22 cellular contexts compared by ENCODE assay signal in genomic region chr2:119464977-119465376, GRCh38. TPM values are rescaled to one million over a fixed set of nuclear protein-coding genes. Genes with fewer than 3 reads are reported as not detected.
DNase-seq lines count a peak whose midpoint lies in the region; ATAC-seq, FAIRE-seq and TF ChIP-seq lines count a peak whose summit lies in the region.
"Had no signal": no experiment of that assay in that cellular context is flagged by ENCODE, and none has a peak within 500 bp of the region (broad histone marks: within the 10 kb centered on the region; RNA-seq: fewer than 3 reads in every experiment).

No MANE protein-coding gene starts in this region.

- H2BK5ac ChIP-seq in H1 (ENCODE audit: low read depth, low read length) (no peak overlapping the region), mesendoderm (ENCODE audit: low read length) (no peak overlapping the region)

- peak; percentile 67 for ATAC-seq in GM23338
- ATAC-seq in CD4-positive, alpha-beta T cell (ENCODE audit: poor library complexity): no peak

- H3K36me3 ChIP-seq in GM23338 (ENCODE audit: insufficient read depth) (no peaks in the 10 kb centered on the region), H1 (ENCODE audit: control insufficient read depth in 2 of 4, insufficient read depth in 4 of 4, low read length in 3 of 4) (no peaks in the 10 kb centered on the region), mesendoderm (ENCODE audit: control insufficient read depth, insufficient read depth, low read length) (no peaks in the 10 kb centered on the region)
- H3K36me3 ChIP-seq in CD8-positive, alpha-beta memory T cell (ENCODE audit: insufficient read depth, low read length): no peaks in the 10 kb centered on the region
- H3K36me3 ChIP-seq: ovary, spleen, thyroid gland had no signal

- H3K9me3 Mint-ChIP-seq in GM23338: no peaks in the 10 kb centered on the region; the same call in 2 of the 3 replicates
- no peaks in the 10 kb centered on the region for H3K9me3 Mint-ChIP-seq in CD4-positive, alpha-beta T cell
- no peaks in the 10 kb centered on the region for H3K9me3 Mint-ChIP-seq in CD8-positive, alpha-beta memory T cell
- H3K9me3 Mint-ChIP-seq: activated CD4-positive, alpha-beta T cell treated with anti-CD3 and anti-CD28 coated beads, Interleukin-2, amount 10 ng/mL, durations not matched to agents 24 days and 14 days had no signal

- H3K4ac ChIP-seq in H1 (replicated peaks; ENCODE audit: insufficient read length, low read depth, low read length) (no peak overlapping the region), mesendoderm (ENCODE audit: low read depth, low read length) (no peak overlapping the region)

- H3K4me3 Mint-ChIP-seq in GM23338: no peak overlapping the region
- no peak overlapping the region for H3K4me3 Mint-ChIP-seq in CD4-positive, alpha-beta T cell
- no peak overlapping the region for H3K4me3 Mint-ChIP-seq in CD8-positive, alpha-beta memory T cell
- H3K4me3 Mint-ChIP-seq: activated CD4-positive, alpha-beta T cell treated with anti-CD3 and anti-CD28 coated beads, Interleukin-2, amount 10 ng/mL, durations not matched to agents 24 days and 14 days had no signal

- TF ChIP-seq POLR2A in H1 (IDR thresholded peaks at IDR 0.05; ENCODE audit: control extremely low read depth in 1 of 2, low read depth in 2 of 2, low read length in 2 of 2): no peak

- TF ChIP-seq RAD21 in H1 (IDR thresholded peaks at IDR 0.05 in 1 of 2, conservative IDR thresholded peaks at IDR 0.05 in 1 of 2; ENCODE audit: low read depth in 2 of 2, low read length in 2 of 2): no peak

- H3K56ac ChIP-seq in H1 (replicated peaks; ENCODE audit: insufficient read length, low read depth, low read length): no peak overlapping the region
- no peak overlapping the region for H3K56ac ChIP-seq in mesendoderm (ENCODE audit: low read length)

- H2BK15ac ChIP-seq in H1 (ENCODE audit: low read length) (no peak overlapping the region), mesendoderm (replicated peaks; ENCODE audit: low read depth) (no peak overlapping the region)

- H4K8ac ChIP-seq in H1 (ENCODE audit: extremely low read depth, insufficient read depth, low read length) (no peak overlapping the region), mesendoderm (ENCODE audit: low read depth, low read length) (no peak overlapping the region)

- no peaks in the 10 kb centered on the region for H3K79me1 ChIP-seq in H1 (ENCODE audit: low read depth, low read length)
- H3K79me1 ChIP-seq in mesendoderm (ENCODE audit: low read length): no peaks in the 10 kb centered on the region

- H2AFZ ChIP-seq in GM23338 (no peak overlapping the region), H1 (ENCODE audit: low read length) (peak overlapping the region; percentile 79; the same call in 1 of the 2 replicates)

- H4K5ac ChIP-seq in H1 (ENCODE audit: insufficient read length, low read depth, low read length) (no peak overlapping the region), mesendoderm (ENCODE audit: low read length) (no peak overlapping the region)

- peaks cover 2% of the 10 kb centered on the region; the same call in 1 of the 2 replicates for H3K23me2 ChIP-seq in H1 (ENCODE audit: low read depth, low read length)

- no peaks in the 10 kb centered on the region for H3K9me3 ChIP-seq in H1 (ENCODE audit: insufficient read depth in 2 of 2, low read depth in 1 of 2, low read length in 1 of 2)
- H3K9me3 ChIP-seq in CD4-positive, alpha-beta T cell (ENCODE audit: control insufficient read depth, low read length): no peaks in the 10 kb centered on the region
- H3K9me3 ChIP-seq in CD8-positive, alpha-beta memory T cell (ENCODE audit: low read length): no peaks in the 10 kb centered on the region
- H3K9me3 ChIP-seq: ovary, spleen, thyroid gland had no signal

- no peak for FAIRE-seq in H1 (lab: Jason Lieb, UNC)
- no peak for FAIRE-seq in D721Med (lab: Jason Lieb, UNC)
- FAIRE-seq: colon, TTC549 had no signal

- H3K23ac ChIP-seq in H1 (ENCODE audit: insufficient read length) (no peak overlapping the region), mesendoderm (ENCODE audit: low read length) (no peak overlapping the region)

- H3K14ac ChIP-seq in H1 (ENCODE audit: insufficient read length): no peak overlapping the region

- H3K4me2 ChIP-seq in GM23338 (no peak overlapping the region), H1 (ENCODE audit: insufficient read depth in 1 of 2, low read depth in 2 of 2, low read length in 2 of 2) (no peak overlapping the region), mesendoderm (ENCODE audit: low read length) (no peak overlapping the region)

- peaks cover 5% of the 10 kb centered on the region for H3K4me1 ChIP-seq in GM23338 (ENCODE audit: insufficient read depth)
- peaks cover 0 to 4% (median 0%) of the 10 kb centered on the region in 4 experiments; a peak in 4 of 7 replicates for H3K4me1 ChIP-seq in H1 (replicated peaks in 1 of 4; ENCODE audit: control insufficient read depth in 3 of 4, insufficient read depth in 4 of 4, low read length in 3 of 4)
- no peaks in the 10 kb centered on the region for H3K4me1 ChIP-seq in mesendoderm (ENCODE audit: control insufficient read depth, low read depth, low read length)
- no peaks in the 10 kb centered on the region for H3K4me1 ChIP-seq in CD8-positive, alpha-beta memory T cell (ENCODE audit: insufficient read depth, low read length)
- H3K4me1 ChIP-seq: spleen had no signal

- WGBS in H1 (ENCODE audit: extremely low coverage in 1 of 2, insufficient coverage in 1 of 2, insufficient read length in 1 of 2, insufficient replicate concordance in 2 of 2, low coverage in 1 of 2, low lambda C conversion rate in 2 of 2, missing lambda C conversion rate in 1 of 2), 2 experiments: 87% methylated on average over 4 of the region's 4 CpGs; no CpG with 5 or more reads in 1 of the 2 experiments
- no CpG with 5 or more reads among the region's 4 CpGs for WGBS in mesendoderm (ENCODE audit: extremely low coverage, insufficient coverage, low lambda C conversion rate)

- no peak for TF ChIP-seq EP300 in H1 (IDR thresholded peaks at IDR 0.05; ENCODE audit: borderline replicate concordance in 1 of 2, low read depth in 2 of 2, low read length in 2 of 2)

- H3K27ac Mint-ChIP-seq in GM23338: no peak overlapping the region
- no peak overlapping the region for H3K27ac Mint-ChIP-seq in CD4-positive, alpha-beta T cell
- no peak overlapping the region for H3K27ac Mint-ChIP-seq in CD8-positive, alpha-beta memory T cell
- H3K27ac Mint-ChIP-seq: activated CD4-positive, alpha-beta T cell treated with anti-CD3 and anti-CD28 coated beads, Interleukin-2, amount 10 ng/mL, durations not matched to agents 24 days and 14 days had no signal

- no peak overlapping the region for H3K27ac ChIP-seq in GM23338 (ENCODE audit: low read depth)
- no peak overlapping the region for H3K27ac ChIP-seq in H1 (ENCODE audit: low read depth, low read length)
- no peak overlapping the region for H3K27ac ChIP-seq in mesendoderm (ENCODE audit: low read depth, low read length)
- H3K27ac ChIP-seq in CD4-positive, alpha-beta T cell (ENCODE audit: low read depth, low read length): no peak overlapping the region
- H3K27ac ChIP-seq in CD8-positive, alpha-beta memory T cell (ENCODE audit: low read depth, low read length): no peak overlapping the region
- H3K27ac ChIP-seq: ovary, SK-N-MC, spleen, thyroid gland had no signal

- no peak overlapping the region for H2BK12ac ChIP-seq in H1 (ENCODE audit: low read depth, low read length)

- H4K20me1 ChIP-seq in GM23338 (replicated peaks; ENCODE audit: insufficient read depth) (no peaks in the 10 kb centered on the region), H1 (replicated peaks in 1 of 2; ENCODE audit: control insufficient read depth in 1 of 2, insufficient read depth in 2 of 2, low read length in 2 of 2) (no peaks in the 10 kb centered on the region)

- H3K4me3 ChIP-seq in GM23338 (no peak overlapping the region), H1 (ENCODE audit: extremely low read depth in 1 of 4, insufficient read depth in 2 of 4, low read depth in 3 of 4, low read length in 4 of 4) (no peak overlapping the region), mesendoderm (ENCODE audit: low read length) (no peak overlapping the region)
- no peak overlapping the region for H3K4me3 ChIP-seq in CD8-positive, alpha-beta memory T cell (ENCODE audit: low read length)
- H3K4me3 ChIP-seq: ovary, SK-N-MC, spleen, thyroid gland had no signal

- 0 out of 2 replicates have a peak, but pooled peaks cover 5% of the 10 kb centered on the region for H3K9me2 ChIP-seq in GM23338 (ENCODE audit: insufficient read depth)

- H3K9ac ChIP-seq in H1 (replicated peaks in 1 of 4; ENCODE audit: extremely low read depth in 1 of 4, low read depth in 3 of 4, low read length in 3 of 4) (no peak overlapping the region), mesendoderm (ENCODE audit: low read length) (no peak overlapping the region)

- H4K91ac ChIP-seq in H1 (replicated peaks; ENCODE audit: insufficient read length, low read length): no peak overlapping the region

- H2BK120ac ChIP-seq in H1 (replicated peaks; ENCODE audit: low read depth, low read length) (no peak overlapping the region), mesendoderm (ENCODE audit: low read depth, low read length) (no peak overlapping the region)

- H3F3A ChIP-seq in GM23338 (replicated peaks; ENCODE audit: low read depth): no peaks in the 10 kb centered on the region

- H3K79me2 ChIP-seq in GM23338 (replicated peaks; ENCODE audit: insufficient read depth): no peaks in the 10 kb centered on the region
- no peaks in the 10 kb centered on the region for H3K79me2 ChIP-seq in H1 (ENCODE audit: control insufficient read depth in 1 of 2, insufficient read depth in 2 of 2, low read length in 2 of 2)
- H3K79me2 ChIP-seq in mesendoderm (ENCODE audit: control insufficient read depth, insufficient read depth, low read length): no peaks in the 10 kb centered on the region

- POLR2A ChIA-PET in H1 (lab: Charles Lee; ENCODE audit: partially characterized antibody): interaction anchor here (1.0 to 1.7 kb wide), 2 partner anchors 10 to 33 kb away, joined by 3 to 5 read pairs; partner anchors contain the start of gene TMEM37
- POLR2A ChIA-PET in CD4-positive, alpha-beta T cell (lab: Charles Lee): no interaction called here
- POLR2A ChIA-PET in CD8-positive, alpha-beta memory T cell (lab: Charles Lee): no interaction called here

- TF ChIP-seq CTCF in GM23338 (conservative IDR thresholded peaks at IDR 0.05; ENCODE audit: low read depth in 2 of 2) (no peak), H1 (IDR thresholded peaks at IDR 0.05; ENCODE audit: control extremely low read depth in 1 of 3, insufficient read depth in 1 of 3, low read depth in 1 of 3, low read length in 3 of 3) (no peak), D721Med (IDR thresholded peaks at IDR 0.05; ENCODE audit: insufficient read depth, missing control alignments) (no peak)
- no peak for TF ChIP-seq CTCF in CD4-positive, alpha-beta T cell (IDR thresholded peaks at IDR 0.05)

- H3K4me1 Mint-ChIP-seq in GM23338: peaks cover 5% of the 10 kb centered on the region
- no peaks in the 10 kb centered on the region for H3K4me1 Mint-ChIP-seq in CD4-positive, alpha-beta T cell (ENCODE audit: low read depth)
- H3K4me1 Mint-ChIP-seq in CD8-positive, alpha-beta memory T cell: no peaks in the 10 kb centered on the region
- H3K4me1 Mint-ChIP-seq: activated CD4-positive, alpha-beta T cell treated with anti-CD3 and anti-CD28 coated beads, Interleukin-2, amount 10 ng/mL, durations not matched to agents 24 days and 14 days had no signal

- DNase-seq in GM23338 (ENCODE audit: low spot score): no peak
- DNase-seq in NCI-H226: peak; percentile 19
- no peak for DNase-seq in H1 (ENCODE audit: low read depth in 1 of 2, low spot score in 2 of 2)
- DNase-seq in mesendoderm: peak; percentile 57
- no peak for DNase-seq in HCEC 1CT
- no peak for DNase-seq in CD4-positive, alpha-beta T cell
- no peak for DNase-seq in D721Med (ENCODE audit: insufficient read length, low spot score)
- DNase-seq in CD8-positive, alpha-beta memory T cell: no peak
- DNase-seq: activated CD4-positive, alpha-beta T cell treated with anti-CD3 and anti-CD28 coated beads, Interleukin-2, amount 10 ng/mL, durations not matched to agents 24 days and 14 days; foreskin melanocyte; Kasumi-1; NCI-H1436; NCI-H2227 treated with DMSO at 0.1 percent for 48 hours; ovary; spleen had no signal

- H2AK5ac ChIP-seq in H1 (ENCODE audit: low read depth, low read length) (no peak overlapping the region), mesendoderm (ENCODE audit: low read length) (no peak overlapping the region)

- CTCF ChIA-PET in H1 (lab: Charles Lee; ENCODE audit: partially characterized antibody): interaction anchor here (0.6 to 9.6 kb wide), 9 partner anchors 11 to 242 kb away, joined by 3 to 90 read pairs (median 3); no protein-coding TSS in a partner anchor
- CTCF ChIA-PET in CD4-positive, alpha-beta T cell (lab: Charles Lee): interaction anchor here (0.9 kb wide), 1 partner anchor 12 kb away, joined by 3 read pairs; no protein-coding TSS in a partner anchor
- CTCF ChIA-PET in CD8-positive, alpha-beta memory T cell (lab: Charles Lee): no interaction called here

- no peaks in the 10 kb centered on the region for H3K27me3 ChIP-seq in GM23338 (ENCODE audit: insufficient read depth)
- no peaks in the 10 kb centered on the region; a peak in 1 of 7 replicates for H3K27me3 ChIP-seq in H1 (replicated peaks in 1 of 4; ENCODE audit: control insufficient read depth in 3 of 4, extremely low read depth in 1 of 4, insufficient read depth in 3 of 4, low read length in 3 of 4)
- no peaks in the 10 kb centered on the region for H3K27me3 ChIP-seq in mesendoderm (ENCODE audit: insufficient read depth, low read length, poor library complexity)
- H3K27me3 ChIP-seq in CD4-positive, alpha-beta T cell (ENCODE audit: control insufficient read depth, insufficient read depth, low read length): no peaks in the 10 kb centered on the region
- H3K27me3 ChIP-seq in CD8-positive, alpha-beta memory T cell (ENCODE audit: insufficient read depth, low read length, poor library complexity, severe bottlenecking): no peaks in the 10 kb centered on the region
- H3K27me3 ChIP-seq: ovary, spleen, thyroid gland had no signal

- no peak overlapping the region for H3K18ac ChIP-seq in H1 (ENCODE audit: extremely low read depth, low read length)
- no peak overlapping the region for H3K18ac ChIP-seq in mesendoderm (ENCODE audit: low read length)

- intact Hi-C loops in CD4-positive, alpha-beta T cell (cut with DNase I, micrococcal nuclease): no loop called here

- H3K27me3 Mint-ChIP-seq in GM23338 (ENCODE audit: insufficient read depth, low read depth, poor library complexity): peaks cover 6% of the 10 kb centered on the region
- H3K27me3 Mint-ChIP-seq in CD4-positive, alpha-beta T cell: no peaks in the 10 kb centered on the region
- peaks cover under 1 to 6% of the 10 kb centered on the region in 2 donors for H3K27me3 Mint-ChIP-seq in CD8-positive, alpha-beta memory T cell

- no peak overlapping the region for H2BK20ac ChIP-seq in H1 (ENCODE audit: low read length)

- no peaks in the 10 kb centered on the region for H3K36me3 Mint-ChIP-seq in GM23338 (ENCODE audit: low read depth)
- no peaks in the 10 kb centered on the region for H3K36me3 Mint-ChIP-seq in CD4-positive, alpha-beta T cell (ENCODE audit: low read depth)
- no peaks in the 10 kb centered on the region for H3K36me3 Mint-ChIP-seq in CD8-positive, alpha-beta memory T cell

RNA-seq across cellular contexts. Expression of gene TMEM37, which starts 33.3 kb away (rescaled TPM):
- total RNA-seq in GM23338 (2014; rRNA removed; shearing (Covaris generic)): 7.2 and 8.8 TPM in 2 replicates
- polyA plus RNA-seq in GM23338 (2016; fragmentation: Nextera tagmentation; extraction: Ambion mirVana): 8.3 and 8.6 TPM in 2 replicates
- 9.9 and 11.0 TPM in 2 replicates for total RNA-seq in H1 (2021; fragmentation: NEBNext Ultra II Directional; extraction: Animal tissue kit (Norgen Biotek cat#: 25700))
- polyA plus RNA-seq in H1 (2011; rRNA removed): 16.2 and 20.4 TPM in 2 replicates
- polyA plus RNA-seq in H1 (2011; cell fraction: cytosol; rRNA removed): 13.4 TPM
- polyA plus RNA-seq in H1 (2011; cell fraction: nucleus; rRNA removed): 13.5 TPM
- 7.9 to 9.4 TPM (median 8.6 TPM) in 4 replicates for polyA plus RNA-seq in H1 (2012, experiment 1 of 2)
- 12.2 TPM for polyA plus RNA-seq in H1 (2012, experiment 2 of 2)
- 9.0 TPM for polyA plus RNA-seq in H1 (2013, experiment 1 of 2)
- 10.0 TPM for polyA plus RNA-seq in H1 (2013, experiment 2 of 2)
- polyA minus RNA-seq in H1 (2011; rRNA and poly(A)+ RNA removed): 6.5 and 8.2 TPM in 2 replicates
- polyA minus RNA-seq in H1 (2011; cell fraction: cytosol; rRNA and poly(A)+ RNA removed): 4.6 TPM
- polyA minus RNA-seq in H1 (2011; cell fraction: nucleus; rRNA and poly(A)+ RNA removed): 9.5 TPM
- 7.9 TPM for polyA plus RNA-seq in mesendoderm (2013, experiment 1 of 2)
- polyA plus RNA-seq in mesendoderm (2013, experiment 2 of 2): 7.4 TPM
- not detected for total RNA-seq in CD4-positive, alpha-beta T cell
- not detected for total RNA-seq in CD8-positive, alpha-beta memory T cell
- polyA plus RNA-seq in CD8-positive, alpha-beta memory T cell: not detected
- total RNA-seq: activated CD4-positive, alpha-beta T cell treated with anti-CD3 and anti-CD28 coated beads, Interleukin-2, amount 10 ng/mL, durations not matched to agents 24 days and 14 days had no signal

RNA-seq across cellular contexts. Expression of gene SCTR, which starts 59.3 kb away (rescaled TPM):
- total RNA-seq in GM23338 (2014; rRNA removed; shearing (Covaris generic)): not detected in 2 replicates
- polyA plus RNA-seq in GM23338 (2016; fragmentation: Nextera tagmentation; extraction: Ambion mirVana) (not detected in 2 replicates), H1 (2011; rRNA removed) (0.15 and 0.61 TPM in 2 replicates)
- not detected in 2 replicates for total RNA-seq in H1 (2021; fragmentation: NEBNext Ultra II Directional; extraction: Animal tissue kit (Norgen Biotek cat#: 25700))
- polyA plus RNA-seq in H1 (2011; cell fraction: cytosol; rRNA removed): 0.19 TPM
- polyA plus RNA-seq in H1 (2011; cell fraction: nucleus; rRNA removed): 1.2 TPM
- 0.48 to 0.96 TPM (median 0.52 TPM) in 3 of 4 replicates, not detected in the other for polyA plus RNA-seq in H1 (2012, experiment 1 of 2)
- 0.08 TPM for polyA plus RNA-seq in H1 (2012, experiment 2 of 2)
- 0.02 TPM for polyA plus RNA-seq in H1 (2013, experiment 1 of 2)
- 0.07 TPM for polyA plus RNA-seq in H1 (2013, experiment 2 of 2)
- 0.12 and 0.25 TPM in 2 replicates for polyA minus RNA-seq in H1 (2011; rRNA and poly(A)+ RNA removed)
- polyA minus RNA-seq in H1 (2011; cell fraction: cytosol; rRNA and poly(A)+ RNA removed): not detected
- 0.40 TPM for polyA minus RNA-seq in H1 (2011; cell fraction: nucleus; rRNA and poly(A)+ RNA removed)
- not detected for polyA plus RNA-seq in mesendoderm (2013, experiment 1 of 2)
- polyA plus RNA-seq in mesendoderm (2013, experiment 2 of 2): not detected
- total RNA-seq in CD4-positive, alpha-beta T cell: not detected
- total RNA-seq in CD8-positive, alpha-beta memory T cell: not detected
- polyA plus RNA-seq in CD8-positive, alpha-beta memory T cell: not detected
- total RNA-seq: activated CD4-positive, alpha-beta T cell treated with anti-CD3 and anti-CD28 coated beads, Interleukin-2, amount 10 ng/mL, durations not matched to agents 24 days and 14 days; aorta; lower leg skin; thyroid gland had no signal
- polyA plus RNA-seq: BJ had no signal

Comparison
In these comparisons a context has a peak if more than half of its experiments do, and no peak if none do; other contexts are left out.
1. DNase-seq: peak in NCI-H226 (single experiment) and mesendoderm (single experiment); none in GM23338 (single experiment), H1 (0 of 2), HCEC 1CT (single experiment), CD4-positive, alpha-beta T cell (0 of 10), D721Med (single experiment) and CD8-positive, alpha-beta memory T cell (0 of 5).